In the genomic region with DNA sequence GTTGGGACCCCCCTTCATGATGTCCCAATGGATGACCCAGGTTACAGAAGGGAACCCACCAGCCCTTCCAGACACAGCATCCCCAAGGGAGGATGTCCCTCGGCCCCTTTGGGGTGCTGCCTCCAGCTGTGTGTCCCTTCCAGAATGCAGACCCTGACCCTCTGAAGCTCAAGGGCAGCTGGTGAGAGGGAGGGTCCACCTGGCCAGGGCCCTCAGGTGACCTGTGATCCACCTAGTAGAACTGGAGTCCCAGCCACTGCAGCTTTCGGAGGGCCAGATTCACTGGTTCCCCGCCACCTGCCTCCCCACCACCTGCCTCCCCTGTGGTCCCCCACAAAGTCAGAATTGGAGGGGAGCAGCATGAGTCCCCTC, we compare ENCODE assay signal across 33 cellular contexts. TPM values are rescaled to one million over a fixed set of nuclear protein-coding genes. Genes with fewer than 3 reads are reported as not detected.
"Had no signal": no experiment of that assay in that cellular context is flagged by ENCODE, and none has a peak within 500 bp of the region (broad histone marks: within the 10 kb centered on the region; RNA-seq: fewer than 3 reads in every experiment).

No MANE protein-coding gene starts in this region.

- H3K27ac Mint-ChIP-seq: activated naive CD4-positive, alpha-beta T cell treated with anti-CD3 and anti-CD28 coated beads, Interleukin-2, amount 50 U/mL, for 24 hours; brain; immature natural killer cell; nephron progenitor cell had no signal

- H3K4me3 ChIP-seq: hepatocyte, left ventricle myocardium inferior, right lobe of liver, skin epidermis, thoracic aorta, upper lobe of right lung had no signal

- H3K27ac ChIP-seq: hepatocyte, left ventricle myocardium inferior, parathyroid adenoma, right lobe of liver, skin epidermis, thoracic aorta, upper lobe of right lung had no signal

- H3K4me1 Mint-ChIP-seq: immature natural killer cell had no signal

- H3K36me3 Mint-ChIP-seq: activated naive CD4-positive, alpha-beta T cell treated with anti-CD3 and anti-CD28 coated beads, Interleukin-2, amount 50 U/mL, for 24 hours; brain; immature natural killer cell; stimulated activated memory B cell treated with anti-CD40 and anti-IgM and Interleukin-4, amounts not matched to agents 10 μg/mL and 1 μg/mL and 100 μg/mL, for 72 hours had no signal

- H3K36me3 ChIP-seq: left ventricle myocardium inferior, right lobe of liver, thoracic aorta, upper lobe of right lung had no signal

- H3K9ac ChIP-seq: parathyroid adenoma, SK-N-SH had no signal

- ATAC-seq: activated CD4-positive, CD25-positive, alpha-beta regulatory T cell treated with anti-CD3 and anti-CD28 coated beads, Interleukin-2, amount 50 U/mL, for 24 hours; effector memory CD8-positive, alpha-beta T cell; stimulated activated memory B cell treated with anti-CD40 and anti-IgM and Interleukin-4, amounts not matched to agents 10 μg/mL and 1 μg/mL and 100 μg/mL, for 72 hours; upper lobe of right lung had no signal

- DNase-seq: activated CD4-positive, alpha-beta T cell treated with anti-CD3 and anti-CD28 coated beads, Interleukin-2, amount 50 U/mL, for 1 hour; activated CD8-positive, alpha-beta memory T cell treated with anti-CD3 and anti-CD28 coated beads for 24 hours; activated CD8-positive, alpha-beta memory T cell treated with anti-CD3 and anti-CD28 coated beads, Interleukin-2, amount 50 U/mL, for 4 hours; activated gamma-delta T cell treated with Interleukin-2 at 50 U/mL for 16 hours; anterior cingulate cortex; effector memory CD8-positive, alpha-beta T cell; foreskin melanocyte; glutamatergic neuron; immature natural killer cell; kidney glomerular epithelial cell; left ventricle myocardium inferior; midbrain; nucleus accumbens; SK-N-SH; stimulated activated CD4-positive, alpha-beta T cell treated with anti-CD3 and anti-CD28 coated beads, Interleukin-2, amount 100 ng/mL, for 24 hours; upper lobe of right lung had no signal

- H3K9me3 Mint-ChIP-seq: activated naive CD4-positive, alpha-beta T cell treated with anti-CD3 and anti-CD28 coated beads, Interleukin-2, amount 50 U/mL, for 24 hours; brain; effector memory CD8-positive, alpha-beta T cell; nephron progenitor cell; stimulated activated memory B cell treated with anti-CD40 and anti-IgM and Interleukin-4, amounts not matched to agents 10 μg/mL and 1 μg/mL and 100 μg/mL, for 72 hours had no signal

- H3K27me3 Mint-ChIP-seq: activated naive CD4-positive, alpha-beta T cell treated with anti-CD3 and anti-CD28 coated beads, Interleukin-2, amount 50 U/mL, for 24 hours; brain; effector memory CD8-positive, alpha-beta T cell had no signal

- H3K4me1 ChIP-seq: left ventricle myocardium inferior, parathyroid adenoma, right lobe of liver, upper lobe of right lung had no signal

- H3K27me3 ChIP-seq: hepatocyte, right lobe of liver, upper lobe of right lung had no signal

- H3K4me3 Mint-ChIP-seq: activated naive CD4-positive, alpha-beta T cell treated with anti-CD3 and anti-CD28 coated beads, Interleukin-2, amount 50 U/mL, for 24 hours; brain; effector memory CD8-positive, alpha-beta T cell; immature natural killer cell; nephron progenitor cell; stimulated activated memory B cell treated with anti-CD40 and anti-IgM and Interleukin-4, amounts not matched to agents 10 μg/mL and 1 μg/mL and 100 μg/mL, for 72 hours had no signal

- H3K9me3 ChIP-seq: right lobe of liver, SK-N-SH, thoracic aorta, upper lobe of right lung had no signal

RNA-seq across cellular contexts. Expression of a gene that starts 9.6 kb away (rescaled TPM):
- total RNA-seq: cardiac septum; dermis microvascular lymphatic vessel endothelial cell; endothelial cell of umbilical vein; esophagus mucosa; left ventricle myocardium inferior; lung microvascular endothelial cell; pulmonary artery endothelial cell; right lobe of liver; T-helper 2 cell treated with Interferon-gamma antibody and Interleukin-4, amounts not matched to agents 100 ng/mL and 5 ng/mL, for 36 hours; upper lobe of right lung had no signal

RNA-seq across cellular contexts. Expression of a gene that starts 19.9 kb away (rescaled TPM):
- total RNA-seq: cardiac septum, endothelial cell of umbilical vein, left ventricle myocardium inferior, lung microvascular endothelial cell, pulmonary artery endothelial cell, thoracic aorta had no signal

RNA-seq across cellular contexts. Expression of a gene that starts 25.2 kb away (rescaled TPM):
- total RNA-seq: cardiac septum; dermis microvascular lymphatic vessel endothelial cell; endothelial cell of umbilical vein; esophagus mucosa; left ventricle myocardium inferior; lung microvascular endothelial cell; pulmonary artery endothelial cell; T-helper 2 cell treated with Interferon-gamma antibody and Interleukin-4, amounts not matched to agents 100 ng/mL and 5 ng/mL, for 36 hours; upper lobe of right lung had no signal

RNA-seq across cellular contexts. Expression of a gene that starts 27.8 kb away (rescaled TPM):
- total RNA-seq: cardiac septum, dermis microvascular lymphatic vessel endothelial cell, endothelial cell of umbilical vein, hepatocyte, left ventricle myocardium inferior, lung microvascular endothelial cell, pulmonary artery endothelial cell had no signal
